In genomic region chr5:41903892-41904799, GRCh38 we compare ENCODE assay signal across 1 cellular context.
TF ChIP-seq lines count a peak whose summit lies in the region.

Gene RIMOC1, plus strand, starts transcription at chr5:41904344. Its CDS starts 24 bp downstream, at chr5:41904368.

TF ChIP-seq in K562, 482 proteins besides CTCF, POLR2A, EP300 and RAD21 (continued from another document and continues in another):
- TF ChIP-seq CBFB (CRISPR knock-in tag; IDR thresholded peaks at IDR 0.05), result peak; percentile 66; the same call in 1 of the 2 replicates
- TF ChIP-seq XRCC3 (IDR thresholded peaks at IDR 0.05), result no peak
- peak; percentile 78; the same call in 1 of the 2 replicates for TF ChIP-seq POLR2AphosphoS5 (IDR thresholded peaks at IDR 0.05; ENCODE audit: control insufficient read depth, insufficient read depth, low read depth, low read length)
- TF ChIP-seq PML (IDR thresholded peaks at IDR 0.05; ENCODE audit: low read length), result peak; percentile 35; the same call in 1 of the 2 replicates
- 0 out of 2 replicates have a peak, but pooled peaks have one; percentile 54 for TF ChIP-seq HINFP (tag; conservative IDR thresholded peaks at IDR 0.05; ENCODE audit: low read depth)
- TF ChIP-seq ASH1L (IDR thresholded peaks at IDR 0.05; ENCODE audit: borderline replicate concordance, low read depth, partially characterized antibody), result peak; percentile 84
- TF ChIP-seq HDAC8 (tag; IDR thresholded peaks at IDR 0.05), result peak; percentile 56; the same call in 1 of the 2 replicates
- TF ChIP-seq FOXK1 (CRISPR knock-in tag; IDR thresholded peaks at IDR 0.05; ENCODE audit: borderline replicate concordance), result no peak
- TF ChIP-seq ESRRA (IDR thresholded peaks at IDR 0.05; ENCODE audit: borderline replicate concordance, low read depth), result peak; percentile 76
- peak; percentile 82 for TF ChIP-seq SMAD3 (CRISPR knock-in tag; conservative IDR thresholded peaks at IDR 0.05)
- peak; percentile 99 for TF ChIP-seq SREBF1 (IDR thresholded peaks at IDR 0.05; ENCODE audit: borderline replicate concordance, low read depth, low read length)
- TF ChIP-seq TRIM28 (IDR thresholded peaks at IDR 0.05), result peak; percentile 36; the same call in 1 of the 2 replicates
- TF ChIP-seq ELF1 (tag; IDR thresholded peaks at IDR 0.05), result peak; percentile 95
- TF ChIP-seq NFIX (CRISPR knock-in tag; IDR thresholded peaks at IDR 0.05; ENCODE audit: low read depth), result peak; percentile 38; the same call in 1 of the 2 replicates
- TF ChIP-seq ZNF766 (CRISPR knock-in tag; conservative IDR thresholded peaks at IDR 0.05), result no peak
- TF ChIP-seq TEAD4 (IDR thresholded peaks at IDR 0.05; ENCODE audit: low read length), result 0 out of 2 replicates have a peak, but pooled peaks have one; percentile 4
- no peak for TF ChIP-seq TEAD4 (CRISPR knock-in tag; IDR thresholded peaks at IDR 0.05; ENCODE audit: borderline replicate concordance)
- peak; percentile 84 for TF ChIP-seq BRD9 (IDR thresholded peaks at IDR 0.05; ENCODE audit: low read depth, partially characterized antibody)
- TF ChIP-seq NCOA1 (IDR thresholded peaks at IDR 0.05; ENCODE audit: low read depth), result peak; percentile 68
- TF ChIP-seq ZNF124 (CRISPR knock-in tag; IDR thresholded peaks at IDR 0.05), result no peak
- no peak for TF ChIP-seq POU5F1 (IDR thresholded peaks at IDR 0.05; ENCODE audit: borderline replicate concordance, low read depth, low read length, partially characterized antibody)
- TF ChIP-seq AFF1 (IDR thresholded peaks at IDR 0.05; ENCODE audit: low read depth in 1 of 2, partially characterized antibody in 2 of 2), result peak in 1 of 2 experiments; percentile 95
- peak; percentile 95 for TF ChIP-seq GABPA (tag; conservative IDR thresholded peaks at IDR 0.05; ENCODE audit: low read depth)
- TF ChIP-seq CC2D1A (IDR thresholded peaks at IDR 0.05), result peak; percentile 72; the same call in 1 of the 2 replicates
- TF ChIP-seq GMEB1 (CRISPR knock-in tag; IDR thresholded peaks at IDR 0.05), result peak; percentile 56
- peak; percentile 93 for TF ChIP-seq AFF4 (CRISPR knock-in tag; IDR thresholded peaks at IDR 0.05)
- TF ChIP-seq ZNF318 (IDR thresholded peaks at IDR 0.05; ENCODE audit: borderline replicate concordance in 1 of 2, low read depth in 1 of 2), result peak in 1 of 2 experiments; percentile 100; a peak in 2 of 4 replicates
- peak; percentile 28 for TF ChIP-seq MXD1 (CRISPR knock-in tag; IDR thresholded peaks at IDR 0.05; ENCODE audit: borderline replicate concordance, poor library complexity, severe bottlenecking)
